In the genomic region with DNA sequence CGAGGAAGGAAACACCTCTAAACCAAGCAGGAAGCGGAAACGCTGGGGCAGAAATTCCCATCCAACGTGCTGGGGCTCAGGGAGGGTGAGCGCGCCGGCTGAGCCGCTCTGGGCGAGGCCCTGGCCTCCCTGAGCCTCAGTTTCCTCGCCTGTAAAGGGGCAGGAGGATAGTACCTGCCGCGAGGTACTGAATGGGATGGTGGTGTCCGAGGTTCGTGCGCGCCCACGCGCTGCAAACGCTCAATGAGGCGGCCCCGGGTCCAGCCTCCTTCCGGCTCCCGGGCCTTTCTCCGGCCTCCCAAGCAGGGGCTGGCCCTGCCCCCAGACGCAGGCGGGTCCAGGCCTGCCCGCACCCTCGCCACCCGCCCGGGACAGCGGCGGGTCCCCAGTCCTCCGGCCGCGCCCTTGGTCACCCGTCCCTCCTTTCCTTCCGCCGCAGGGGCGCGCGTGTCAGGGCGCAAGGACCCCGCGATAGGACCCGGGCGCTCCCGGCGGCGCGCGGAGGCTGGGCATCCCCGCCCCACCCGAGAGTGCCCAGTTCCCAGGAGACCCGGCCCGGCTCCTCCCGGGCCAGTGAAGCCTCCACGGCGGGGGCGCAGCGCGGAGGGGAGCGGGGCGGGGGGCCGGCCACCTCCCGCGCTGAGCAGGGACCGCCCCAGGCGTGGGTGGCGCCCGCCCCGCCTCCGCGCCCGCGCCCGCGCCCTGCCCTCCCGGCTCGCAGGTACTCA, we compare ENCODE assay signal across 8 cellular contexts. TPM values are rescaled to one million over a fixed set of nuclear protein-coding genes. Genes with fewer than 3 reads are reported as not detected.
DNase-seq lines count a peak whose midpoint lies in the region; ATAC-seq, FAIRE-seq and TF ChIP-seq lines count a peak whose summit lies in the region.

No MANE protein-coding gene starts in this region.

- no peak overlapping the region for H3K9ac ChIP-seq in mucosa of stomach (ENCODE audit: low read length)

- peak overlapping the region; percentile 92 for H3K4me2 ChIP-seq in A549

- no peak overlapping the region for H3K27ac Mint-ChIP-seq in T-helper 17 cell

- H3K27me3 ChIP-seq in effector memory CD4-positive, alpha-beta T cell (replicated peaks; ENCODE audit: control insufficient read depth, insufficient read depth, low read length, poor library complexity, severe bottlenecking): no peaks in the 10 kb centered on the region
- peaks cover 38% of the 10 kb centered on the region for H3K27me3 ChIP-seq in mucosa of stomach (ENCODE audit: control insufficient read depth, insufficient read depth, low read length)
- peaks cover 0 to 38% of the 10 kb centered on the region in 2 donors for H3K27me3 ChIP-seq in tibial nerve

- peaks cover 31% of the 10 kb centered on the region for H3K27me3 Mint-ChIP-seq in T-helper 17 cell

- POLR2A ChIA-PET in A549 (lab: Yijun Ruan, JAX): no interaction called here

- H3K4me1 ChIP-seq in A549 (peaks cover 10% of the 10 kb centered on the region), mucosa of stomach (ENCODE audit: control insufficient read depth, insufficient read depth, low read length) (peaks cover 7% of the 10 kb centered on the region), tibial nerve (peaks cover 0 to 18% (median 0%) of the 10 kb centered on the region in 4 donors)
- H3K4me1 ChIP-seq in effector memory CD4-positive, alpha-beta T cell (ENCODE audit: control insufficient read depth, insufficient read depth, low read length, poor library complexity, severe bottlenecking): peaks cover 9% of the 10 kb centered on the region

- H3K4me3 ChIP-seq in A549: peak overlapping the region; percentile 94
- H3K4me3 ChIP-seq in effector memory CD4-positive, alpha-beta T cell (ENCODE audit: insufficient read depth, low read depth, low read length, poor library complexity, severe bottlenecking): peak overlapping the region; percentile 58
- H3K4me3 ChIP-seq in mucosa of stomach (ENCODE audit: low read length): peak overlapping the region; percentile 31
- peak overlapping the region; percentile 30 to 64 (median 36) for H3K4me3 ChIP-seq in tibial nerve

- TF ChIP-seq EP300 in A549 (IDR thresholded peaks at IDR 0.05): no peak
- no peak for TF ChIP-seq EP300 in tibial nerve (IDR thresholded peaks at IDR 0.05)

- ATAC-seq in A549: peak; percentile 77 to 86
- peak; percentile 61 for ATAC-seq in T-helper 17 cell

- H3K36me3 ChIP-seq in effector memory CD4-positive, alpha-beta T cell (ENCODE audit: control insufficient read depth, insufficient read depth, low read length): no peaks in the 10 kb centered on the region
- no peaks in the 10 kb centered on the region for H3K36me3 ChIP-seq in mucosa of stomach (ENCODE audit: control insufficient read depth, insufficient read depth, low read length)
- H3K36me3 ChIP-seq in tibial nerve: no peaks in the 10 kb centered on the region

- FAIRE-seq in A549 (lab: Jason Lieb, UNC): no peak

- TF ChIP-seq CTCF in A549 (IDR thresholded peaks at IDR 0.05) (no peak), tibial nerve (IDR thresholded peaks at IDR 0.05) (no peak)

- CTCF ChIA-PET in A549 (lab: Yijun Ruan, JAX): no interaction called here

- peaks cover 13% of the 10 kb centered on the region for H3K4me1 Mint-ChIP-seq in T-helper 17 cell

- H3K4me3 Mint-ChIP-seq in T-helper 17 cell: peak overlapping the region; percentile 68

- TF ChIP-seq POLR2A in A549 (IDR thresholded peaks at IDR 0.05; ENCODE audit: low read length): peak; percentile 65
- no peak for TF ChIP-seq POLR2A in tibial nerve (IDR thresholded peaks at IDR 0.05)

- WGBS in A549 (ENCODE audit: missing lambda C conversion rate): 3% methylated on average over 22 of the region's 79 CpGs
- 1% methylated on average over 23 to 35 of the region's 79 CpGs for WGBS in tibial nerve, 2 donors

- TF ChIP-seq RAD21 in A549 (conservative IDR thresholded peaks at IDR 0.05 in 1 of 2, IDR thresholded peaks at IDR 0.05 in 1 of 2): no peak

- H3K9me3 ChIP-seq in A549: no peaks in the 10 kb centered on the region
- H3K9me3 ChIP-seq in T-helper 17 cell (ENCODE audit: control insufficient read depth, low read length, poor library complexity, severe bottlenecking): no peaks in the 10 kb centered on the region
- H3K9me3 ChIP-seq in effector memory CD4-positive, alpha-beta T cell (ENCODE audit: control insufficient read depth, low read length): no peaks in the 10 kb centered on the region
- no peaks in the 10 kb centered on the region for H3K9me3 ChIP-seq in mucosa of stomach (ENCODE audit: control insufficient read depth, low read length)
- H3K9me3 ChIP-seq in tibial nerve: no peaks in the 10 kb centered on the region

- peak; percentile 51 to 61 for DNase-seq in A549 (ENCODE audit: low read depth in 1 of 2, low spot score in 1 of 2)
- peak; percentile 47 for DNase-seq in H4 (ENCODE audit: low spot score)
- peak in 1 of 3 donors; percentile 11 for DNase-seq in T-helper 17 cell
- DNase-seq in effector memory CD4-positive, alpha-beta T cell: no peak
- peak in 1 of 2 donors; percentile 8 for DNase-seq in tibial nerve (ENCODE audit: low spot score in 2 of 2)
- DNase-seq in midbrain (lab: John Stamatoyannopoulos, UW): no peak
- DNase-seq in DMS153 (lab: John Stamatoyannopoulos, UW): no peak

- peaks cover 4% of the 10 kb centered on the region for H3K36me3 Mint-ChIP-seq in T-helper 17 cell (ENCODE audit: low read depth)

- peak overlapping the region; percentile 95 to 96 for H3K27ac ChIP-seq in A549
- no peak overlapping the region for H3K27ac ChIP-seq in effector memory CD4-positive, alpha-beta T cell (ENCODE audit: insufficient read depth, low read length, poor library complexity, severe bottlenecking)
- H3K27ac ChIP-seq in tibial nerve: no peak overlapping the region

TF ChIP-seq in A549, 52 proteins besides CTCF, POLR2A, EP300 and RAD21 (continues in another document):
- TF ChIP-seq NR3C1 (IDR thresholded peaks at IDR 0.05): no peak
- no peak for TF ChIP-seq EHMT2 (IDR thresholded peaks at IDR 0.05; ENCODE audit: low read depth)
- TF ChIP-seq, protein P1, sequence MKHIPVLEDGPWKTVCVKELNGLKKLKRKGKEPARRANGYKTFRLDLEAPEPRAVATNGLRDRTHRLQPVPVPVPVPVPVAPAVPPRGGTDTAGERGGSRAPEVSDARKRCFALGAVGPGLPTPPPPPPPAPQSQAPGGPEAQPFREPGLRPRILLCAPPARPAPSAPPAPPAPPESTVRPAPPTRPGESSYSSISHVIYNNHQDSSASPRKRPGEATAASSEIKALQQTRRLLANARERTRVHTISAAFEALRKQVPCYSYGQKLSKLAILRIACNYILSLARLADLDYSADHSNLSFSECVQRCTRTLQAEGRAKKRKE (CRISPR knock-in tag; IDR thresholded peaks at IDR 0.05; ENCODE audit: low read depth): no peak
- TF ChIP-seq, protein P2, sequence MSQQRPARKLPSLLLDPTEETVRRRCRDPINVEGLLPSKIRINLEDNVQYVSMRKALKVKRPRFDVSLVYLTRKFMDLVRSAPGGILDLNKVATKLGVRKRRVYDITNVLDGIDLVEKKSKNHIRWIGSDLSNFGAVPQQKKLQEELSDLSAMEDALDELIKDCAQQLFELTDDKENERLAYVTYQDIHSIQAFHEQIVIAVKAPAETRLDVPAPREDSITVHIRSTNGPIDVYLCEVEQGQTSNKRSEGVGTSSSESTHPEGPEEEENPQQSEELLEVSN (IDR thresholded peaks at IDR 0.05; ENCODE audit: borderline replicate concordance, low read depth): peak; percentile 73; the same call in 1 of the 2 replicates
- TF ChIP-seq CHD2 (IDR thresholded peaks at IDR 0.05; ENCODE audit: low read length, partially characterized antibody): no peak
- TF ChIP-seq ZFP36 (IDR thresholded peaks at IDR 0.05; ENCODE audit: borderline replicate concordance, partially characterized antibody): no peak
- TF ChIP-seq, protein P3, sequence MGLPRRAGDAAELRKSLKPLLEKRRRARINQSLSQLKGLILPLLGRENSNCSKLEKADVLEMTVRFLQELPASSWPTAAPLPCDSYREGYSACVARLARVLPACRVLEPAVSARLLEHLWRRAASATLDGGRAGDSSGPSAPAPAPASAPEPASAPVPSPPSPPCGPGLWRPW (IDR thresholded peaks at IDR 0.05): no peak
- no peak for TF ChIP-seq PHF8 (IDR thresholded peaks at IDR 0.05; ENCODE audit: borderline replicate concordance, low read depth)
- TF ChIP-seq MYC (IDR thresholded peaks at IDR 0.05; ENCODE audit: borderline replicate concordance, low read length): no peak; the same call in 1 of the 2 replicates
- no peak for TF ChIP-seq HOXB5 (CRISPR knock-in tag; IDR thresholded peaks at IDR 0.05)
- 0 out of 2 replicates have a peak, but pooled peaks have one; percentile 27 for TF ChIP-seq TP53 (CRISPR knock-in tag; IDR thresholded peaks at IDR 0.05)
- no peak for TF ChIP-seq TFCP2L1 (CRISPR knock-in tag; IDR thresholded peaks at IDR 0.05)
- TF ChIP-seq, protein P4, sequence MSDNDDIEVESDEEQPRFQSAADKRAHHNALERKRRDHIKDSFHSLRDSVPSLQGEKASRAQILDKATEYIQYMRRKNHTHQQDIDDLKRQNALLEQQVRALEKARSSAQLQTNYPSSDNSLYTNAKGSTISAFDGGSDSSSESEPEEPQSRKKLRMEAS (IDR thresholded peaks at IDR 0.05): peak; percentile 87
- no peak for TF ChIP-seq KDM1A (IDR thresholded peaks at IDR 0.05; ENCODE audit: low read depth)
- TF ChIP-seq ZC3H11A (IDR thresholded peaks at IDR 0.05): no peak
- TF ChIP-seq HOXA7 (CRISPR knock-in tag; IDR thresholded peaks at IDR 0.05): no peak
- TF ChIP-seq NFE2L2 (conservative IDR thresholded peaks at IDR 0.05; ENCODE audit: low read length): no peak
- no peak for TF ChIP-seq RCOR1 (IDR thresholded peaks at IDR 0.05; ENCODE audit: low read depth, low read length)
- no peak for TF ChIP-seq JUNB (IDR thresholded peaks at IDR 0.05)
- TF ChIP-seq FOXS1 (CRISPR knock-in tag; IDR thresholded peaks at IDR 0.05): no peak
- no peak for TF ChIP-seq ZNF302 (CRISPR knock-in tag; IDR thresholded peaks at IDR 0.05)

RNA-seq across cellular contexts. Expression of a gene that starts 0.5 kb away (rescaled TPM):
- polyA plus RNA-seq in A549 (2011; rRNA removed) (1.4 and 1.5 TPM in 2 replicates), A549 (2017; fragmentation: RNase III; extraction: RNeasy Plus Mini Kit Qiagen cat#74134 plus additional on column Dnase treatment) (1.9 to 3.7 TPM (median 2.3 TPM) in 3 replicates)
- 1.3 and 1.8 TPM in 2 replicates for polyA plus RNA-seq in A549 (2012; cell fraction: cytosol; rRNA removed)
- polyA plus RNA-seq in A549 (2012; cell fraction: nucleus; rRNA removed): 4.1 and 5.1 TPM in 2 replicates
- 0.54 and 1.1 TPM in 2 replicates for polyA minus RNA-seq in A549 (2011; rRNA and poly(A)+ RNA removed)
- 1.8 TPM in 1 of 2 replicates, not detected in the other for total RNA-seq in H4 (2014; rRNA removed; shearing (Covaris generic))
- total RNA-seq in T-helper 17 cell (1 to 10 TPM in 1 of 2 donors, under 1 TPM in 1; 0.50 to 4.5 TPM), tibial nerve (10 to 100 TPM in 2 of 4 donors, 1 to 10 TPM in 2; 9.6 to 17.0 (median 11.6) TPM)

Comparison
In these comparisons a context has a peak if more than half of its experiments do, and no peak if none do; other contexts are left out.
1. DNase-seq: peak in A549 (2 of 2) and H4 (single experiment); none in effector memory CD4-positive, alpha-beta T cell (0 of 3), midbrain (single experiment) and DMS153 (single experiment).
2. H3K27ac ChIP-seq: peak in A549 (2 of 2); none in effector memory CD4-positive, alpha-beta T cell (single experiment) and tibial nerve (0 of 4).
3. H3K4me3 ChIP-seq: peak in every context shown above with its lines; median percentile 94 in A549; 58 in effector memory CD4-positive, alpha-beta T cell; 36 in tibial nerve; 31 in mucosa of stomach.